ENCODE assay signal across 13 cellular contexts in the genomic region with DNA sequence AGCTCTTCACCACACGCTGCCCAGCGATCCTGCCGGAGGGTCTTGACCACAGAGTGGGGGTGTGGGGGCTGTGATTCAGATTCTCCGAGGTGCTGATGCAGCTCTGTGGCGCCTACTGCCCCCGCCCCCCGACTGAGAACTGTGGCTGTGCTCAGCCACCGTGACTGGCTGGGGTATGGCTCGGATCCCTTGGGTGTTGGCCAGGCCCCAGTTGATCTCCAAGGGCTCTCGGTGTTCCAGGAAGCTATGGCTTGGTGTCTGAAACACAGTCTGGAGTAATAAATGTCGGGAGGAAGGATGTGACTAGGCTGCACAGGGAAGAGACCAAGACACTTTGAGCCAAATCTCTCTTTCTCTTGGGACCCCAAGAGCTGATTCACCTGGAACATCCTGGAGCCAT.
A peak's percentile ranks its signal among the peaks of the same experiment; 100 is the strongest.
DNase-seq lines count a peak whose midpoint lies in the region; ATAC-seq and TF ChIP-seq lines count a peak whose summit lies in the region.
"Had no signal": no experiment of that assay in that cellular context is flagged by ENCODE, and none has a peak within 500 bp of the region (broad histone marks: within the 10 kb centered on the region; RNA-seq: fewer than 3 reads in every experiment).

No MANE protein-coding gene starts in this region.

- H3K4me1 ChIP-seq in skeletal muscle satellite cell (ENCODE audit: control insufficient read depth, insufficient read depth, low read length) = peaks cover 25% of the 10 kb centered on the region

- H3K9me3 Mint-ChIP-seq in endothelial cell (ENCODE audit: unreplicated experiment) = no peaks in the 10 kb centered on the region
- H3K9me3 Mint-ChIP-seq: T-helper 2 cell treated with Interferon-gamma antibody and Interleukin-4, amounts not matched to agents 5 μg/mL and 100 μg/mL, for 36 hours had no signal

- no peak for TF ChIP-seq CTCF in endothelial cell (IDR thresholded peaks at IDR 0.05; ENCODE audit: unreplicated experiment)

- DNase-seq in D341Med (ENCODE audit: low spot score) (peak; percentile 30), SK-N-MC (ENCODE audit: low read depth, low spot score) (no peak), left ventricle myocardium superior (no peak), activated T-cell treated with anti-CD3 and anti-CD28 coated beads for 4 hours (no peak), SK-N-DZ (ENCODE audit: low spot score) (no peak), endothelial cell (ENCODE audit: low spot score) (no peak), hippocampal formation (lab: John Stamatoyannopoulos, UW) (no peak)
- DNase-seq: central memory CD4-positive, alpha-beta T cell; foreskin fibroblast; mesendoderm; stimulated activated CD8-positive, alpha-beta memory T cell treated with anti-CD3 and anti-CD28 coated beads, Interleukin-4, amount 100 ng/mL, for 48 hours had no signal

- no peaks in the 10 kb centered on the region for H3K9me3 ChIP-seq in SK-N-MC (ENCODE audit: low read depth, low read length)
- no peaks in the 10 kb centered on the region for H3K9me3 ChIP-seq in skeletal muscle satellite cell (replicated peaks; ENCODE audit: low read length)

- H3K27me3 ChIP-seq in skeletal muscle satellite cell (ENCODE audit: control insufficient read depth, insufficient read depth, low read length) = peaks cover 2% of the 10 kb centered on the region

- H3K27ac Mint-ChIP-seq in endothelial cell (ENCODE audit: unreplicated experiment) = no peak overlapping the region
- H3K27ac Mint-ChIP-seq: T-helper 2 cell treated with Interferon-gamma antibody and Interleukin-4, amounts not matched to agents 5 μg/mL and 100 μg/mL, for 36 hours had no signal

- H3K4me3 ChIP-seq in SK-N-MC = no peak overlapping the region
- H3K4me3 ChIP-seq in skeletal muscle satellite cell (ENCODE audit: low read length) = no peak overlapping the region

- H3K27ac ChIP-seq in SK-N-MC = peak overlapping the region; percentile 76; the same call in 1 of the 2 replicates

- H3K27me3 Mint-ChIP-seq in endothelial cell (ENCODE audit: unreplicated experiment) = peaks cover 7% of the 10 kb centered on the region

- H3K36me3 ChIP-seq in SK-N-MC (ENCODE audit: insufficient read depth, low read length) (no peaks in the 10 kb centered on the region), skeletal muscle satellite cell (ENCODE audit: insufficient read depth, low read length) (no peaks in the 10 kb centered on the region)

- H3K9ac ChIP-seq in SK-N-MC (ENCODE audit: insufficient read length) (no peak overlapping the region), skeletal muscle satellite cell (ENCODE audit: low read depth, low read length) (no peak overlapping the region)

- H3K36me3 Mint-ChIP-seq in endothelial cell (ENCODE audit: low read depth, unreplicated experiment) = no peaks in the 10 kb centered on the region

- no peak overlapping the region for H3K4me3 Mint-ChIP-seq in endothelial cell (ENCODE audit: unreplicated experiment)
- H3K4me3 Mint-ChIP-seq: T-helper 2 cell treated with Interferon-gamma antibody and Interleukin-4, amounts not matched to agents 5 μg/mL and 100 μg/mL, for 36 hours had no signal

- peak; percentile 55 for ATAC-seq in left ventricle myocardium superior

- H3K4me2 ChIP-seq in skeletal muscle satellite cell (ENCODE audit: low read length) = peak overlapping the region; percentile 6

- intact Hi-C loops in left ventricle myocardium superior (cut with micrococcal nuclease) = no loop called here

- H3K4me1 Mint-ChIP-seq in endothelial cell (ENCODE audit: unreplicated experiment) = no peaks in the 10 kb centered on the region
